ENCODE assay signal across 12 cellular contexts in the genomic region with DNA sequence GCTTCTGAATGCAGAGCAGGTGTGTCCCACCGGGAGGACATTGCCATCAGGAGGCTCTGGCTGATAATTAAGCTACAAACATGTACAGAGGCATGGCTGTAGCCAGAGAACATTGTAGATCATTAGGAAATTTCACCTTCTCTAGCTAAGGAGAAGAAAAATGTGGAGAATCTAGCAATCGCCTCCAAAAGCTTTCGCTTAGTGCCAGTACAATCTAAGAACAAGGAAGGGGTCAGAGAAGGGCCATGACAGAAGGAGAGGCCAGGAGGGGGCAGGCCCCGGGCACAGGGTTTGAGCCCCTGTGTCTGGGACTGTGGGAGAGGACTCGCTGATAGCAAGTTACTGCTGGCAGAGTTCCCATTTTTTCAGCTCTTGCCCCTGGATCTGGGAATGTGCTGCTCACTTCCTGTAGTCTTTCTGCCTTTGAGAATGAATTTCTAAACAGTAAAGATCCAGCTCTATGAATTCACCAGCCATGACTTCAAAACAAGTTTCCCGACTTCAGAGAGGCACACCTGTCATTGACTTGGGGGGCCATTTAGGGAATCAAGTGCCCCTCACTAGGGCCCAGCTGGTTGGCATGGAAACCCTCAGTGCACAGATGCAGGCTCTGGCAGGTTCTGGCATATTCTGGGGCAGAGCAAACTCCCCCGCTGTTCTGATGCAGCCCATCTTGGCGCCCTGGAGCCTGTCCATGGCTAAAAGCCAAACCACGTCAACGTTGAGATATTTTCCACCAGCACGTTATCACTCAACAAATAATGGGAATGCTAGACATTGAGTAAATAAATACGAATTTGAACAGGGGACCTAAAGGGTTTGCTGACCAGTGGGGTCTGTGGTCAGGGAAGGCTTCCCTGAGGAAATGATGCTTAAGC. TPM values are rescaled to one million over a fixed set of nuclear protein-coding genes. Genes with fewer than 3 reads are reported as not detected.
A peak's percentile ranks its signal among the peaks of the same experiment; 100 is the strongest.
DNase-seq lines count a peak whose midpoint lies in the region; ATAC-seq, FAIRE-seq and TF ChIP-seq lines count a peak whose summit lies in the region.
"Had no signal": no experiment of that assay in that cellular context is flagged by ENCODE, and none has a peak within 500 bp of the region (broad histone marks: within the 10 kb centered on the region; RNA-seq: fewer than 3 reads in every experiment).

No MANE protein-coding gene starts in this region.

- ATAC-seq in lower lobe of right lung: peak; percentile 75 to 78
- ATAC-seq in HG02610 (IDR thresholded peaks at IDR 0.05; ENCODE audit: unreplicated experiment): no peak
- ATAC-seq in GM19395 (IDR thresholded peaks at IDR 0.05; ENCODE audit: unreplicated experiment): no peak
- ATAC-seq: T-helper 17 cell had no signal

- no peak overlapping the region for H3K4me3 Mint-ChIP-seq in CD4-positive, alpha-beta memory T cell
- H3K4me3 Mint-ChIP-seq: T-helper 17 cell had no signal

- H3K27me3 ChIP-seq in bronchial epithelial cell (ENCODE audit: control insufficient read depth, insufficient read depth, low read length): no peaks in the 10 kb centered on the region
- H3K27me3 ChIP-seq in lower lobe of right lung (ENCODE audit: low read depth): no peaks in the 10 kb centered on the region
- H3K27me3 ChIP-seq in CD4-positive, alpha-beta memory T cell (ENCODE audit: insufficient read depth, low read length): no peaks in the 10 kb centered on the region

- no peaks in the 10 kb centered on the region for H3K36me3 ChIP-seq in bronchial epithelial cell (ENCODE audit: control insufficient read depth, insufficient read depth, low read length)
- no peaks in the 10 kb centered on the region for H3K36me3 ChIP-seq in lower lobe of right lung
- no peaks in the 10 kb centered on the region for H3K36me3 ChIP-seq in CD4-positive, alpha-beta memory T cell (ENCODE audit: insufficient read depth, low read length)

- no peaks in the 10 kb centered on the region for H3K9me3 ChIP-seq in lower lobe of right lung
- H3K9me3 ChIP-seq in CD4-positive, alpha-beta memory T cell (ENCODE audit: control insufficient read depth in 1 of 2, low read length in 2 of 2): no peaks in the 10 kb centered on the region

- peaks cover 12% of the 10 kb centered on the region for H3K4me1 ChIP-seq in lower lobe of right lung
- H3K4me1 ChIP-seq in CD4-positive, alpha-beta memory T cell (ENCODE audit: insufficient read depth, low read length): no peaks in the 10 kb centered on the region

- H3K4me3 ChIP-seq in bronchial epithelial cell (ENCODE audit: low read depth, low read length) (no peak overlapping the region), lower lobe of right lung (no peak overlapping the region)
- no peak overlapping the region for H3K4me3 ChIP-seq in CD4-positive, alpha-beta memory T cell (ENCODE audit: low read length in 2 of 2)

- peaks cover 1 to 7% of the 10 kb centered on the region in 2 donors for H3K27me3 Mint-ChIP-seq in CD4-positive, alpha-beta memory T cell

- H3K27ac Mint-ChIP-seq in CD4-positive, alpha-beta memory T cell: no peak overlapping the region
- H3K27ac Mint-ChIP-seq: T-helper 17 cell had no signal

- FAIRE-seq in bronchial epithelial cell (lab: Jason Lieb, UNC): peak; percentile 7

- TF ChIP-seq CTCF in bronchial epithelial cell (IDR thresholded peaks at IDR 0.05; ENCODE audit: insufficient read depth, low read length, severe bottlenecking) (no peak), lower lobe of right lung (IDR thresholded peaks at IDR 0.05) (no peak)

- POLR2A ChIA-PET in CD4-positive, alpha-beta memory T cell (lab: Charles Lee; ENCODE audit: partially characterized antibody): no interaction called here

- peaks cover 4 to 6% (median 5%) of the 10 kb centered on the region in 4 donors for H3K4me1 Mint-ChIP-seq in CD4-positive, alpha-beta memory T cell
- H3K4me1 Mint-ChIP-seq: T-helper 17 cell had no signal

- in situ Hi-C loops in Caki2 (cut with HindIII; ENCODE audit: low pct_unique_long_range_greater_than_20kb, low sequenced_read_pairs): no loop called here

- no peaks in the 10 kb centered on the region for H3K9me3 Mint-ChIP-seq in CD4-positive, alpha-beta memory T cell
- H3K9me3 Mint-ChIP-seq: IgD-negative memory B cell had no signal

- DNase-seq in Caki2 (ENCODE audit: low read depth) (peak; percentile 37), NCI-H2171 (lab: John Stamatoyannopoulos, UW) (peak; percentile 53), bronchial epithelial cell (ENCODE audit: low read depth) (peak; percentile 88), lower lobe of right lung (no peak)
- DNase-seq in CD4-positive, alpha-beta memory T cell: no peak
- DNase-seq in activated CD4-positive, alpha-beta T cell treated with anti-CD3 and anti-CD28 coated beads for 48 hours: no peak
- DNase-seq: amniotic stem cell, midbrain, T-helper 17 cell had no signal

- CTCF ChIA-PET in CD4-positive, alpha-beta memory T cell (lab: Charles Lee; ENCODE audit: partially characterized antibody): interaction anchor here (0.6 to 1.2 kb wide), 5 partner anchors 191 to 705 kb away, joined by 3 to 6 read pairs (median 3); no protein-coding TSS in a partner anchor

- no peaks in the 10 kb centered on the region for H3K36me3 Mint-ChIP-seq in CD4-positive, alpha-beta memory T cell

- peak overlapping the region; percentile 53 for H3K27ac ChIP-seq in lower lobe of right lung
- no peak overlapping the region for H3K27ac ChIP-seq in CD4-positive, alpha-beta memory T cell (ENCODE audit: low read depth, low read length)

- intact Hi-C loops in lower lobe of right lung (cut with DNase I): loop anchor here (10.0 kb wide), 1 partner anchor 190 kb away; no protein-coding TSS in a partner anchor
- intact Hi-C loops in CD4-positive, alpha-beta memory T cell (cut with micrococcal nuclease): loop anchor here (5.0 to 10.0 kb wide), 3 partner anchors 177 to 478 kb away; no protein-coding TSS in a partner anchor

RNA-seq across cellular contexts. Expression of a gene that starts 59.5 kb away (rescaled TPM):
- total RNA-seq in Caki2 (2014; rRNA removed; shearing (Covaris generic); ENCODE audit: low replicate concordance): not detected in 2 replicates
- not detected in 2 replicates for total RNA-seq in bronchial epithelial cell
- total RNA-seq in lower lobe of right lung: 5.1 TPM
- not detected for total RNA-seq in CD4-positive, alpha-beta memory T cell
- polyA plus RNA-seq in CD4-positive, alpha-beta memory T cell: not detected
- total RNA-seq: T-helper 17 cell had no signal
- polyA plus RNA-seq: IgD-negative memory B cell had no signal

Comparison
In these comparisons a context has a peak if more than half of its experiments do, and no peak if none do; other contexts are left out.
1. DNase-seq: peak in Caki2 (single experiment), NCI-H2171 (single experiment) and bronchial epithelial cell (single experiment); none in lower lobe of right lung (single experiment), CD4-positive, alpha-beta memory T cell (0 of 5) and activated CD4-positive, alpha-beta T cell treated with anti-CD3 and anti-CD28 coated beads for 48 hours (single experiment).
2. ATAC-seq: peak in lower lobe of right lung (2 of 2); none in HG02610 (single experiment) and GM19395 (single experiment).